ENCODE assay signal across 36 cellular contexts in genomic region chr17:28160610-28161009, GRCh38.
"Had no signal": no experiment of that assay in that cellular context is flagged by ENCODE, and none has a peak within 500 bp of the region (broad histone marks: within the 10 kb centered on the region; RNA-seq: fewer than 3 reads in every experiment).

No MANE protein-coding gene starts in this region.

- H3K4me3 Mint-ChIP-seq: activated CD4-positive, alpha-beta T cell treated with anti-CD3 and anti-CD28 coated beads, Interleukin-2, amount 10 ng/mL, durations not matched to agents 24 days and 14 days; activated CD8-positive, alpha-beta T cell treated with anti-CD3 and anti-CD28 coated beads for 36 hours; activated naive CD8-positive, alpha-beta T cell treated with anti-CD3 and anti-CD28 coated beads for 36 hours; activated T-cell treated with anti-CD3 and anti-CD28 coated beads, Interleukin-2, amount 50 U/mL, for 72 hours; activated T-helper 17 cell treated with anti-CD3 and anti-CD28 coated beads, Interleukin-2, amount 50 U/mL, for 72 hours had no signal

- DNase-seq: activated CD4-positive, alpha-beta T cell treated with anti-CD3 and anti-CD28 coated beads, Interleukin-2, amount 10 ng/mL, durations not matched to agents 24 days and 14 days; activated CD4-positive, alpha-beta T cell treated with anti-CD3 and anti-CD28 coated beads, Interleukin-2, amount 50 U/mL, for 4 hours; activated CD8-positive, alpha-beta T cell treated with anti-CD3 and anti-CD28 coated beads for 36 hours; activated effector memory CD4-positive, alpha-beta T cell treated with anti-CD3 and anti-CD28 coated beads, Interleukin-2, amount 50 U/mL, for 16 hours; activated naive CD4-positive, alpha-beta T cell; activated naive CD4-positive, alpha-beta T cell treated with anti-CD3 and anti-CD28 coated beads, Interleukin-2, amount 50 U/mL, for 16 hours; activated naive CD8-positive, alpha-beta T cell treated with anti-CD3 and anti-CD28 coated beads for 36 hours; activated T-cell treated with anti-CD3 and anti-CD28 coated beads, Interleukin-2, amount 50 U/mL, for 1 hour; activated T-cell treated with anti-CD3 and anti-CD28 coated beads, Interleukin-2, amount 50 U/mL, for 72 hours; amniotic stem cell; aorta; brain microvascular endothelial cell; central memory CD4-positive, alpha-beta T cell; Kasumi-1; KG1; MG63; NCI-H1048; NCI-H1105 treated with DMSO at 0.1 percent for 48 hours; NCI-H1436; NCI-H1694; NCI-H1930; NCI-H2081 treated with DMSO at 0.1 percent for 48 hours; NCI-H226; NCI-H526; NCI-H748 treated with DMSO at 0.1 percent for 48 hours; NK-92 treated with Interleukin-12 subunit alpha and Interleukin-12 subunit beta, amount 100 ng/mL, for 24 hours; PC-3; Peyer's patch; SIG-M5; SW 1271; T-helper 1 cell; T1000; WERI-Rb-1 had no signal

- H3K27ac Mint-ChIP-seq: activated CD4-positive, alpha-beta T cell treated with anti-CD3 and anti-CD28 coated beads, Interleukin-2, amount 10 ng/mL, durations not matched to agents 24 days and 14 days; activated CD8-positive, alpha-beta T cell treated with anti-CD3 and anti-CD28 coated beads for 36 hours; activated naive CD8-positive, alpha-beta T cell treated with anti-CD3 and anti-CD28 coated beads for 36 hours; activated T-helper 17 cell treated with anti-CD3 and anti-CD28 coated beads, Interleukin-2, amount 50 U/mL, for 72 hours had no signal

- H3K4me3 ChIP-seq: MG63, Peyer's patch had no signal

- H3K9me3 ChIP-seq: MG63, Peyer's patch had no signal

- H3K27me3 ChIP-seq: brain microvascular endothelial cell, MG63, Peyer's patch had no signal

- H3K9me3 Mint-ChIP-seq: activated CD4-positive, alpha-beta T cell treated with anti-CD3 and anti-CD28 coated beads, Interleukin-2, amount 10 ng/mL, durations not matched to agents 24 days and 14 days; activated CD8-positive, alpha-beta T cell treated with anti-CD3 and anti-CD28 coated beads for 36 hours; activated naive CD8-positive, alpha-beta T cell treated with anti-CD3 and anti-CD28 coated beads for 36 hours; activated T-cell treated with anti-CD3 and anti-CD28 coated beads, Interleukin-2, amount 50 U/mL, for 72 hours; activated T-helper 17 cell treated with anti-CD3 and anti-CD28 coated beads, Interleukin-2, amount 50 U/mL, for 72 hours had no signal

- ATAC-seq: activated CD8-positive, alpha-beta T cell treated with anti-CD3 and anti-CD28 coated beads for 36 hours; activated T-cell treated with anti-CD3 and anti-CD28 coated beads, Interleukin-2, amount 50 U/mL, for 72 hours; activated T-helper 17 cell treated with anti-CD3 and anti-CD28 coated beads, Interleukin-2, amount 50 U/mL, for 72 hours; PC-3; Right ventricle myocardium inferior had no signal

- H3K36me3 ChIP-seq: Peyer's patch had no signal

- H3K27me3 Mint-ChIP-seq: activated CD4-positive, alpha-beta T cell treated with anti-CD3 and anti-CD28 coated beads, Interleukin-2, amount 10 ng/mL, durations not matched to agents 24 days and 14 days; activated CD8-positive, alpha-beta T cell treated with anti-CD3 and anti-CD28 coated beads for 36 hours; activated naive CD8-positive, alpha-beta T cell treated with anti-CD3 and anti-CD28 coated beads for 36 hours; activated T-helper 17 cell treated with anti-CD3 and anti-CD28 coated beads, Interleukin-2, amount 50 U/mL, for 72 hours had no signal

- H3K4me1 Mint-ChIP-seq: activated naive CD8-positive, alpha-beta T cell treated with anti-CD3 and anti-CD28 coated beads for 36 hours; activated T-helper 17 cell treated with anti-CD3 and anti-CD28 coated beads, Interleukin-2, amount 50 U/mL, for 72 hours had no signal

- H3K4me1 ChIP-seq: Peyer's patch had no signal

- H3K27ac ChIP-seq: brain microvascular endothelial cell, Peyer's patch, RWPE1, WERI-Rb-1 had no signal

- H3K36me3 Mint-ChIP-seq: activated naive CD8-positive, alpha-beta T cell treated with anti-CD3 and anti-CD28 coated beads for 36 hours had no signal
